ENCODE assay signal across 29 cellular contexts in genomic region chrX:18041656-18042055, GRCh38.
"Had no signal": no experiment of that assay in that cellular context is flagged by ENCODE, and none has a peak within 500 bp of the region (broad histone marks: within the 10 kb centered on the region; RNA-seq: fewer than 3 reads in every experiment).

No MANE protein-coding gene starts in this region.

- H3K36me3 Mint-ChIP-seq: immature natural killer cell; memory B cell; naive B cell; natural killer cell treated with Interleukin-12 subunit alpha and Interleukin-12 subunit beta and Interleukin-15 and Interleukin-18, amount 100 ng/mL, for 72 hours; stimulated activated naive B cell treated with anti-CD40 and anti-IgM and Interleukin-4, amounts not matched to agents 10 μg/mL and 1 μg/mL and 100 μg/mL, for 72 hours had no signal

- H3K27me3 ChIP-seq: colonic mucosa, gastroesophageal sphincter, neutrophil, right lobe of liver, upper lobe of left lung had no signal

- H3K4me1 ChIP-seq: colonic mucosa, gastroesophageal sphincter, pancreas, right lobe of liver, tibial nerve, upper lobe of left lung had no signal

- H3K27ac Mint-ChIP-seq: dendritic cell treated with granulocyte-macrophage colony-stimulating factor and Interleukin-4, amounts not matched to agents 40 ng/mL and 50 ng/mL, for 4 days; endodermal cell; immature natural killer cell; memory B cell; mesothelial cell of epicardium; naive B cell; natural killer cell treated with Interleukin-12 subunit alpha and Interleukin-12 subunit beta and Interleukin-15 and Interleukin-18, amount 100 ng/mL, for 72 hours; stimulated activated naive B cell treated with anti-CD40 and anti-IgM and Interleukin-4, amounts not matched to agents 10 μg/mL and 1 μg/mL and 100 μg/mL, for 72 hours; stimulated activated naive CD8-positive, alpha-beta T cell treated with anti-CD3 and anti-CD28 coated beads, Interleukin-15, Interleukin-2, amounts not matched to agents 100 ng/mL and 50 ng/mL, for 24 hours had no signal

- H3K4me3 ChIP-seq: colonic mucosa, gastroesophageal sphincter, lung, mucosa of descending colon, pancreas, right lobe of liver, smooth muscle cell, thoracic aorta, tibial nerve, upper lobe of left lung had no signal

- H3K36me3 ChIP-seq: colonic mucosa, gastroesophageal sphincter, neutrophil, pancreas, right lobe of liver, thoracic aorta, tibial nerve, upper lobe of left lung had no signal

- H3K27me3 Mint-ChIP-seq: dendritic cell treated with granulocyte-macrophage colony-stimulating factor and Interleukin-4, amounts not matched to agents 40 ng/mL and 50 ng/mL, for 4 days; memory B cell; natural killer cell treated with Interleukin-12 subunit alpha and Interleukin-12 subunit beta and Interleukin-15 and Interleukin-18, amount 100 ng/mL, for 72 hours; stimulated activated naive CD8-positive, alpha-beta T cell treated with anti-CD3 and anti-CD28 coated beads, Interleukin-15, Interleukin-2, amounts not matched to agents 100 ng/mL and 50 ng/mL, for 24 hours had no signal

- ATAC-seq: esophagus mucosa; gastroesophageal sphincter; left lobe of liver; mucosa of descending colon; natural killer cell treated with Interleukin-12 subunit alpha and Interleukin-12 subunit beta and Interleukin-15 and Interleukin-18, amount 100 ng/mL, for 72 hours; pancreas; right lobe of liver; stimulated activated naive B cell treated with anti-CD40 and anti-IgM and Interleukin-4, amounts not matched to agents 10 μg/mL and 1 μg/mL and 100 μg/mL, for 72 hours had no signal

- H3K4me1 Mint-ChIP-seq: immature natural killer cell; memory B cell; naive B cell; neural crest cell; stimulated activated naive B cell treated with anti-CD40 and anti-IgM and Interleukin-4, amounts not matched to agents 10 μg/mL and 1 μg/mL and 100 μg/mL, for 72 hours had no signal

- H3K27ac ChIP-seq: colonic mucosa, epithelial cell of prostate, gastroesophageal sphincter, neutrophil, pancreas, right lobe of liver, thoracic aorta, tibial nerve, upper lobe of left lung had no signal

- H3K9me3 ChIP-seq: colonic mucosa, gastroesophageal sphincter, mucosa of descending colon, neutrophil, pancreas, right lobe of liver, thoracic aorta, tibial nerve, upper lobe of left lung had no signal

- H3K4me3 Mint-ChIP-seq: dendritic cell treated with granulocyte-macrophage colony-stimulating factor and Interleukin-4, amounts not matched to agents 40 ng/mL and 50 ng/mL, for 4 days; endodermal cell; immature natural killer cell; memory B cell; mesothelial cell of epicardium; naive B cell; natural killer cell treated with Interleukin-12 subunit alpha and Interleukin-12 subunit beta and Interleukin-15 and Interleukin-18, amount 100 ng/mL, for 72 hours; neural crest cell; stimulated activated naive B cell treated with anti-CD40 and anti-IgM and Interleukin-4, amounts not matched to agents 10 μg/mL and 1 μg/mL and 100 μg/mL, for 72 hours; stimulated activated naive CD8-positive, alpha-beta T cell treated with anti-CD3 and anti-CD28 coated beads, Interleukin-15, Interleukin-2, amounts not matched to agents 100 ng/mL and 50 ng/mL, for 24 hours had no signal

- H3K9me3 Mint-ChIP-seq: dendritic cell treated with granulocyte-macrophage colony-stimulating factor and Interleukin-4, amounts not matched to agents 40 ng/mL and 50 ng/mL, for 4 days; immature natural killer cell; memory B cell; natural killer cell treated with Interleukin-12 subunit alpha and Interleukin-12 subunit beta and Interleukin-15 and Interleukin-18, amount 100 ng/mL, for 72 hours; neural crest cell; stimulated activated naive B cell treated with anti-CD40 and anti-IgM and Interleukin-4, amounts not matched to agents 10 μg/mL and 1 μg/mL and 100 μg/mL, for 72 hours; stimulated activated naive CD8-positive, alpha-beta T cell treated with anti-CD3 and anti-CD28 coated beads, Interleukin-15, Interleukin-2, amounts not matched to agents 100 ng/mL and 50 ng/mL, for 24 hours had no signal

- DNase-seq: colonic mucosa; effector CD8-positive, alpha-beta T cell; endodermal cell; foreskin fibroblast; glutamatergic neuron; immature natural killer cell; mucosa of descending colon; naive B cell; pancreas; right lobe of liver; stimulated activated CD4-positive, alpha-beta T cell treated with anti-CD3 and anti-CD28 coated beads, Interleukin-12 subunit alpha, Interleukin-12 subunit beta, amount 100 ng/mL, for 4 hours; stimulated activated CD4-positive, alpha-beta T cell treated with anti-CD3 and anti-CD28 coated beads, Interleukin-4, amount 100 ng/mL, for 4 hours; stimulated activated naive B cell treated with anti-CD40 and anti-IgM and Interleukin-4, amounts not matched to agents 10 μg/mL and 1 μg/mL and 100 μg/mL, for 72 hours; upper lobe of left lung had no signal
